Comparison of ENCODE assay signal across 30 cellular contexts in the genomic region with DNA sequence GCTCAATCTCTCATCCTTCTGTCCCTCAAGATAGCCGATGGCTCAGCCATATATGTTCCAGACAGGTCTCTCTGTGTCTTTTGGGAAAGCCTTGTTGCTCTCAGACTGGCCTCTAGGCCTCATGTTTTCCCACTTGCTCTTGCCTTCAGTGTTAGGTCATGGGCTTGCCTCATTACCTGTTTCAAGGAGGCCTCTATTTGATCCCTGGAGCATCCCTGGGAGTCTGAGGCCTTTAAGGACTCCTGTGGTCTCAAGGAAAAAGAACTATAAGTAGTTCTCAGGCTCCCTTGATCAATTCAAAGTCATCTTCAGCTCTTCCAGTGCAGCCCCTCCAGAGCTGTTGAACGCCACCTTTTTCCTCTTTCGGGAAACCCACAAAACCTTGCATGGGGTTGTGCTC. TPM values are rescaled to one million over a fixed set of nuclear protein-coding genes. Genes with fewer than 3 reads are reported as not detected.
A peak's percentile ranks its signal among the peaks of the same experiment; 100 is the strongest.
DNase-seq lines count a peak whose midpoint lies in the region; ATAC-seq and TF ChIP-seq lines count a peak whose summit lies in the region.
"Had no signal": no experiment of that assay in that cellular context is flagged by ENCODE, and none has a peak within 500 bp of the region (broad histone marks: within the 10 kb centered on the region; RNA-seq: fewer than 3 reads in every experiment).

No MANE protein-coding gene starts in this region.

- H3K27me3 Mint-ChIP-seq in type B pancreatic cell = peaks cover 26% of the 10 kb centered on the region

- ATAC-seq in HG02678 (IDR thresholded peaks at IDR 0.05; ENCODE audit: unreplicated experiment) = no peak
- ATAC-seq: A549, foreskin keratinocyte, psoas muscle had no signal

- peak overlapping the region; percentile 94 for H3K27ac ChIP-seq in SJCRH30
- H3K27ac ChIP-seq: A549, esophagus squamous epithelium, foreskin keratinocyte, GM23248, neutrophil, Peyer's patch, psoas muscle, tibial nerve had no signal

- no peaks in the 10 kb centered on the region for H3K36me3 ChIP-seq in SJCRH30
- H3K36me3 ChIP-seq: esophagus squamous epithelium, neutrophil, Peyer's patch, tibial nerve had no signal

- peaks cover 13% of the 10 kb centered on the region for H3K4me1 Mint-ChIP-seq in type B pancreatic cell (ENCODE audit: unreplicated experiment)
- H3K4me1 Mint-ChIP-seq: central memory CD8-positive, alpha-beta T cell had no signal

- peak overlapping the region; percentile 73 for H3K27ac Mint-ChIP-seq in type B pancreatic cell
- H3K27ac Mint-ChIP-seq: activated CD4-positive, alpha-beta memory T cell treated with anti-CD3 and anti-CD28 coated beads for 36 hours; CD4-positive, alpha-beta T cell; dendritic cell treated with granulocyte-macrophage colony-stimulating factor and Interleukin-4, amounts not matched to agents 40 ng/mL and 50 ng/mL, for 4 days had no signal

- peaks cover 20% of the 10 kb centered on the region for H3K36me3 Mint-ChIP-seq in type B pancreatic cell
- H3K36me3 Mint-ChIP-seq: activated CD4-positive, alpha-beta memory T cell treated with anti-CD3 and anti-CD28 coated beads for 36 hours had no signal

- TF ChIP-seq CTCF in type B pancreatic cell (conservative IDR thresholded peaks at IDR 0.05) = no peak

- peak overlapping the region; percentile 76 for H3K4me3 Mint-ChIP-seq in type B pancreatic cell
- H3K4me3 Mint-ChIP-seq: activated CD4-positive, alpha-beta memory T cell treated with anti-CD3 and anti-CD28 coated beads for 36 hours; CD4-positive, alpha-beta T cell; central memory CD8-positive, alpha-beta T cell; dendritic cell treated with granulocyte-macrophage colony-stimulating factor and Interleukin-4, amounts not matched to agents 40 ng/mL and 50 ng/mL, for 4 days had no signal

- H3K9me3 Mint-ChIP-seq in type B pancreatic cell = no peaks in the 10 kb centered on the region
- H3K9me3 Mint-ChIP-seq: activated CD4-positive, alpha-beta memory T cell treated with anti-CD3 and anti-CD28 coated beads for 36 hours; CD4-positive, alpha-beta T cell; central memory CD8-positive, alpha-beta T cell; dendritic cell treated with granulocyte-macrophage colony-stimulating factor and Interleukin-4, amounts not matched to agents 40 ng/mL and 50 ng/mL, for 4 days had no signal

- no peaks in the 10 kb centered on the region for H3K9me3 ChIP-seq in SJCRH30 (replicated peaks)
- H3K9me3 ChIP-seq: esophagus squamous epithelium, neutrophil, Peyer's patch, psoas muscle, tibial nerve had no signal

- DNase-seq in NCI-H345 (lab: John Stamatoyannopoulos, UW) (peak; percentile 35), NCI-H345 treated with DMSO at 0.1 percent for 48 hours (lab: John Stamatoyannopoulos, UW; ENCODE audit: unreplicated experiment) (no peak), SJCRH30 (peak in 1 of 2 experiments; percentile 11), iPS-NIHi7 (ENCODE audit: extremely low spot score) (peak; percentile 28), type B pancreatic cell (ENCODE audit: extremely low spot score, unreplicated experiment) (no peak), GM03348 (ENCODE audit: low spot score) (no peak)
- DNase-seq in stimulated activated CD4-positive, alpha-beta T cell treated with anti-CD3 and anti-CD28 coated beads, Interleukin-15, amount 100 ng/mL, for 24 hours = no peak
- DNase-seq: activated CD4-positive, alpha-beta memory T cell treated with anti-CD3 and anti-CD28 coated beads for 36 hours; activated CD4-positive, CD25-positive, alpha-beta regulatory T cell treated with anti-CD3 and anti-CD28 coated beads, Interleukin-2, amount 50 U/mL, for 72 hours; activated CD8-positive, alpha-beta memory T cell treated with anti-CD3 and anti-CD28 coated beads, Interleukin-2, amount 50 U/mL, for 4 hours; activated naive CD4-positive, alpha-beta T cell; AML-193; CD4-positive, alpha-beta T cell; esophagus squamous epithelium; foreskin keratinocyte; GM23248; head of caudate nucleus; MM.1S; NCI-H2081 treated with DMSO at 0.1 percent for 48 hours; Peyer's patch; psoas muscle; SHP77; stimulated activated CD4-positive, alpha-beta T cell treated with anti-CD3 and anti-CD28 coated beads, Interleukin-4, amount 100 ng/mL, for 24 hours had no signal

- no peaks in the 10 kb centered on the region for H3K27me3 ChIP-seq in SJCRH30
- H3K27me3 ChIP-seq: neutrophil, Peyer's patch, tibial nerve had no signal

- H3K4me1 ChIP-seq in SJCRH30 = peaks cover 8% of the 10 kb centered on the region
- H3K4me1 ChIP-seq: A549, esophagus squamous epithelium, foreskin keratinocyte, Peyer's patch, psoas muscle had no signal

- H3K4me3 ChIP-seq in SJCRH30 = peak overlapping the region; percentile 60
- H3K4me3 ChIP-seq: A549, esophagus squamous epithelium, GM23248, Peyer's patch, psoas muscle, tibial nerve had no signal

RNA-seq across cellular contexts. Expression of a gene that starts 47.9 kb away (rescaled TPM):
- 15.5 and 16.9 TPM in 2 replicates for total RNA-seq in SJCRH30 (2014; rRNA removed; shearing (Covaris generic))
- total RNA-seq in type B pancreatic cell (ENCODE audit: low replicate concordance) = 13.0 and 16.7 TPM in 2 replicates
- total RNA-seq: activated CD4-positive, alpha-beta memory T cell treated with anti-CD3 and anti-CD28 coated beads for 36 hours; CD4-positive, alpha-beta T cell; foreskin keratinocyte; T-helper 2 cell treated with Interferon-gamma antibody and Interleukin-4, amounts not matched to agents 100 ng/mL and 5 ng/mL, for 36 hours had no signal

Comparison
In these comparisons a context has a peak if more than half of its experiments do, and no peak if none do; other contexts are left out.
1. DNase-seq: peak in NCI-H345 (single experiment) and iPS-NIHi7 (single experiment); none in NCI-H345 treated with DMSO at 0.1 percent for 48 hours (single experiment), type B pancreatic cell (single experiment), GM03348 (single experiment) and stimulated activated CD4-positive, alpha-beta T cell treated with anti-CD3 and anti-CD28 coated beads, Interleukin-15, amount 100 ng/mL, for 24 hours (single experiment).